Comparison of ENCODE assay signal across 8 cellular contexts in genomic region chr10:47743611-47744560, GRCh38. TPM values are rescaled to one million over a fixed set of nuclear protein-coding genes. Genes with fewer than 3 reads are reported as not detected.
DNase-seq lines count a peak whose midpoint lies in the region; ATAC-seq and TF ChIP-seq lines count a peak whose summit lies in the region.
"Not testable (repeated sequence)": the region's sequence is repeated elsewhere in the genome, so short reads cannot be mapped to it uniquely, and the experiment has no call there.

No MANE protein-coding gene starts in this region.

- H3K4me3 Mint-ChIP-seq in CD4-positive, alpha-beta T cell = peak overlapping the region; percentile 58
- not testable (repeated sequence) for H3K4me3 Mint-ChIP-seq in activated naive CD8-positive, alpha-beta T cell treated with anti-CD3 and anti-CD28 coated beads, Interleukin-2, amount 50 U/mL, for 24 hours
- peak overlapping the region; percentile 62 for H3K4me3 Mint-ChIP-seq in mesothelial cell of epicardium

- H3K4me1 Mint-ChIP-seq in CD4-positive, alpha-beta T cell (ENCODE audit: low read depth); activated naive CD8-positive, alpha-beta T cell treated with anti-CD3 and anti-CD28 coated beads, Interleukin-2, amount 50 U/mL, for 24 hours; mesothelial cell of epicardium: not testable (repeated sequence)

- H3K27me3 ChIP-seq in CD4-positive, alpha-beta T cell (ENCODE audit: control insufficient read depth, insufficient read depth, low read length); SK-N-SH (ENCODE audit: insufficient read depth): not testable (repeated sequence)

- H3K9me3 Mint-ChIP-seq in CD4-positive, alpha-beta T cell; activated naive CD8-positive, alpha-beta T cell treated with anti-CD3 and anti-CD28 coated beads, Interleukin-2, amount 50 U/mL, for 24 hours; mesothelial cell of epicardium: not testable (repeated sequence)

- DNase-seq in CD4-positive, alpha-beta T cell = peak in 5 of 10 experiments; percentile 3 to 31 (median 9)
- not testable (repeated sequence) for DNase-seq in SK-N-SH
- peak; percentile 27 for DNase-seq in activated naive CD8-positive, alpha-beta T cell treated with anti-CD3 and anti-CD28 coated beads, Interleukin-2, amount 50 U/mL, for 24 hours
- DNase-seq in fibroblast of villous mesenchyme (ENCODE audit: low read depth) (peak; percentile 7), mesothelial cell of epicardium (ENCODE audit: low spot score in 2 of 2, unreplicated experiment in 2 of 2) (peak in 1 of 2 experiments; percentile 51)
- DNase-seq in stimulated activated CD8-positive, alpha-beta memory T cell treated with anti-CD3 and anti-CD28 coated beads, Interleukin-4, amount 100 ng/mL, for 48 hours = peak; percentile 30

- H3K27ac Mint-ChIP-seq in CD4-positive, alpha-beta T cell; activated naive CD8-positive, alpha-beta T cell treated with anti-CD3 and anti-CD28 coated beads, Interleukin-2, amount 50 U/mL, for 24 hours; mesothelial cell of epicardium: not testable (repeated sequence)

- not testable (repeated sequence) for H3K79me2 ChIP-seq in SK-N-SH (ENCODE audit: insufficient read depth)

- not testable (repeated sequence) for H3F3A ChIP-seq in SK-N-SH (replicated peaks; ENCODE audit: insufficient read depth)

- intact Hi-C loops in CD4-positive, alpha-beta T cell (cut with DNase I, micrococcal nuclease) = not testable (repeated sequence)

- H3K27me3 Mint-ChIP-seq in CD4-positive, alpha-beta T cell; activated naive CD8-positive, alpha-beta T cell treated with anti-CD3 and anti-CD28 coated beads, Interleukin-2, amount 50 U/mL, for 24 hours; mesothelial cell of epicardium (ENCODE audit: low read depth): not testable (repeated sequence)

- H2AFZ ChIP-seq in SK-N-SH (ENCODE audit: low read depth) = not testable (repeated sequence)

- not testable (repeated sequence) for H3K36me3 ChIP-seq in SK-N-SH (replicated peaks in 1 of 2; ENCODE audit: control insufficient read depth in 1 of 2, insufficient read depth in 2 of 2, low read length in 1 of 2)

- peak; percentile 16 for TF ChIP-seq CTCF in CD4-positive, alpha-beta T cell (IDR thresholded peaks at IDR 0.05)
- TF ChIP-seq CTCF in SK-N-SH (IDR thresholded peaks at IDR 0.05); fibroblast of villous mesenchyme (IDR thresholded peaks at IDR 0.05; ENCODE audit: insufficient read depth, low read depth, low read length); mesothelial cell of epicardium (IDR thresholded peaks at IDR 0.05; ENCODE audit: unreplicated experiment): not testable (repeated sequence)

- peak overlapping the region; percentile 55; the same call in 1 of the 2 replicates for H3K4me2 ChIP-seq in SK-N-SH

- H3K9ac ChIP-seq in SK-N-SH = peak overlapping the region; percentile 69

- not testable (repeated sequence) for H3K27ac ChIP-seq in CD4-positive, alpha-beta T cell (ENCODE audit: low read depth, low read length)
- H3K27ac ChIP-seq in SK-N-SH (ENCODE audit: low read depth in 2 of 2, low read length in 1 of 2) = peak overlapping the region; percentile 22 to 36; a peak in 2 of 4 replicates

- TF ChIP-seq EP300 in SK-N-SH (IDR thresholded peaks at IDR 0.05; ENCODE audit: borderline replicate concordance in 1 of 2, low read depth in 1 of 2, low read length in 1 of 2) = not testable (repeated sequence)

- H3K36me3 Mint-ChIP-seq in CD4-positive, alpha-beta T cell (ENCODE audit: low read depth); activated naive CD8-positive, alpha-beta T cell treated with anti-CD3 and anti-CD28 coated beads, Interleukin-2, amount 50 U/mL, for 24 hours (ENCODE audit: low read depth); mesothelial cell of epicardium: not testable (repeated sequence)

- H3K4me1 ChIP-seq in SK-N-SH (ENCODE audit: control insufficient read depth in 1 of 2, insufficient read depth in 2 of 2, low read depth in 1 of 2, low read length in 1 of 2) = not testable (repeated sequence)

- peak; percentile 87 for ATAC-seq in CD4-positive, alpha-beta T cell (ENCODE audit: poor library complexity)
- ATAC-seq in GM21367 (IDR thresholded peaks at IDR 0.05; ENCODE audit: unreplicated experiment) = peak; percentile 45
- peak; percentile 70 for ATAC-seq in HG03097 (IDR thresholded peaks at IDR 0.05; ENCODE audit: low FRiP score, unreplicated experiment)
- peak; percentile 88 for ATAC-seq in activated naive CD8-positive, alpha-beta T cell treated with anti-CD3 and anti-CD28 coated beads, Interleukin-2, amount 50 U/mL, for 24 hours

- not testable (repeated sequence) for H3K9me2 ChIP-seq in SK-N-SH

- TF ChIP-seq RAD21 in SK-N-SH (IDR thresholded peaks at IDR 0.05; ENCODE audit: low read length) = not testable (repeated sequence)

- H3K4me3 ChIP-seq in SK-N-SH (ENCODE audit: low read depth in 2 of 2, low read length in 1 of 2) = peak overlapping the region in 1 of 2 experiments; percentile 42; a peak in 3 of 4 replicates
- peak overlapping the region; percentile 47 for H3K4me3 ChIP-seq in fibroblast of villous mesenchyme (ENCODE audit: low read depth, low read length)

- H4K20me1 ChIP-seq in SK-N-SH (ENCODE audit: insufficient read depth) = not testable (repeated sequence)

- POLR2A ChIA-PET in CD4-positive, alpha-beta T cell (lab: Charles Lee); SK-N-SH (lab: Yijun Ruan, JAX): not testable (repeated sequence)

- not testable (repeated sequence) for H3K9me3 ChIP-seq in CD4-positive, alpha-beta T cell (ENCODE audit: control insufficient read depth, low read length); SK-N-SH

- CTCF ChIA-PET in CD4-positive, alpha-beta T cell (lab: Charles Lee); SK-N-SH (lab: Yijun Ruan, JAX): not testable (repeated sequence)

- WGBS in SK-N-SH (ENCODE audit: low lambda C conversion rate) = 2% methylated on average over 17 of the region's 48 CpGs

RNA-seq across cellular contexts. Expression of gene SYT15B, which starts 19.5 kb away (rescaled TPM):
- total RNA-seq in CD4-positive, alpha-beta T cell = under 1 TPM in 1 of 2 experiments, not detected in 1; 0.08 TPM
- polyA plus RNA-seq in SK-N-SH (2012; rRNA removed) = not detected in 2 replicates
- under 0.01 and 0.01 TPM in 2 replicates for polyA plus RNA-seq in SK-N-SH (2012; cell fraction: cytosol; rRNA removed)
- polyA plus RNA-seq in SK-N-SH (2012; cell fraction: nucleus; rRNA removed) = 0.01 and 0.02 TPM in 2 replicates
- total RNA-seq in fibroblast of villous mesenchyme (0.32 TPM in 1 of 2 replicates, not detected in the other), mesothelial cell of epicardium (0.73 to 1.3 TPM (median 0.81 TPM) in 3 replicates)
